In genomic region chr5:169805527-169805934, GRCh38 we compare ENCODE assay signal across 9 cellular contexts.
DNase-seq lines count a peak whose midpoint lies in the region; ATAC-seq and TF ChIP-seq lines count a peak whose summit lies in the region.
"Had no signal": no experiment of that assay in that cellular context is flagged by ENCODE, and none has a peak within 500 bp of the region (broad histone marks: within the 10 kb centered on the region; RNA-seq: fewer than 3 reads in every experiment).

No MANE protein-coding gene starts in this region.

- DNase-seq in CD4-positive, CD25-positive, alpha-beta regulatory T cell: peak in 2 of 3 donors; percentile 25 to 81
- DNase-seq in activated naive CD8-positive, alpha-beta T cell treated with anti-CD3 and anti-CD28 coated beads for 36 hours: peak; percentile 69
- DNase-seq in stimulated activated CD8-positive, alpha-beta memory T cell treated with anti-CD3 and anti-CD28 coated beads, Interleukin-12 subunit alpha, Interleukin-12 subunit beta, amount 100 ng/mL, for 4 hours (ENCODE audit: low read depth): peak; percentile 11
- no peak for DNase-seq in endothelial cell (ENCODE audit: low spot score)
- no peak for DNase-seq in Peyer's patch
- DNase-seq in posterior vena cava (ENCODE audit: low spot score): no peak

- no peaks in the 10 kb centered on the region for H3K9me3 ChIP-seq in CD4-positive, CD25-positive, alpha-beta regulatory T cell (ENCODE audit: control insufficient read depth in 2 of 2, low read length in 2 of 2)
- H3K9me3 ChIP-seq in Peyer's patch: no peaks in the 10 kb centered on the region

- peaks cover 25 to 48% (median 41%) of the 10 kb centered on the region in 4 donors for H3K4me1 Mint-ChIP-seq in CD4-positive, CD25-positive, alpha-beta regulatory T cell
- peaks cover 38% of the 10 kb centered on the region for H3K4me1 Mint-ChIP-seq in activated naive CD8-positive, alpha-beta T cell treated with anti-CD3 and anti-CD28 coated beads for 36 hours
- H3K4me1 Mint-ChIP-seq in endothelial cell (ENCODE audit: unreplicated experiment): peaks cover 23% of the 10 kb centered on the region

- H3K36me3 ChIP-seq in CD4-positive, CD25-positive, alpha-beta regulatory T cell (ENCODE audit: control insufficient read depth, insufficient read depth, low read length): peaks cover 49% of the 10 kb centered on the region
- H3K36me3 ChIP-seq in Peyer's patch: no peaks in the 10 kb centered on the region

- TF ChIP-seq CTCF in endothelial cell (IDR thresholded peaks at IDR 0.05; ENCODE audit: unreplicated experiment) (no peak), Peyer's patch (IDR thresholded peaks at IDR 0.05) (no peak)

- peaks cover 12% of the 10 kb centered on the region for H3K4me1 ChIP-seq in CD4-positive, CD25-positive, alpha-beta regulatory T cell (ENCODE audit: control insufficient read depth, insufficient read depth, low read length, poor library complexity, severe bottlenecking)
- H3K4me1 ChIP-seq in Peyer's patch: no peaks in the 10 kb centered on the region

- ATAC-seq in CD4-positive, CD25-positive, alpha-beta regulatory T cell (ENCODE audit: low read depth in 2 of 2): peak; percentile 66 to 70
- peak; percentile 79 for ATAC-seq in GM19438 (IDR thresholded peaks at IDR 0.05; ENCODE audit: low read depth, unreplicated experiment)
- peak; percentile 82 for ATAC-seq in HG03442 (IDR thresholded peaks at IDR 0.05; ENCODE audit: unreplicated experiment)

- no peaks in the 10 kb centered on the region for H3K9me3 Mint-ChIP-seq in CD4-positive, CD25-positive, alpha-beta regulatory T cell
- no peaks in the 10 kb centered on the region for H3K9me3 Mint-ChIP-seq in activated naive CD8-positive, alpha-beta T cell treated with anti-CD3 and anti-CD28 coated beads for 36 hours
- H3K9me3 Mint-ChIP-seq in endothelial cell (ENCODE audit: unreplicated experiment): no peaks in the 10 kb centered on the region
- H3K9me3 Mint-ChIP-seq: dendritic cell treated with granulocyte-macrophage colony-stimulating factor and Interleukin-4, amounts not matched to agents 40 ng/mL and 50 ng/mL, for 4 days had no signal

- no peak overlapping the region for H3K27ac ChIP-seq in CD4-positive, CD25-positive, alpha-beta regulatory T cell (ENCODE audit: insufficient read depth, low read length, poor library complexity, severe bottlenecking)
- H3K27ac ChIP-seq in Peyer's patch: no peak overlapping the region

- peak overlapping the region; percentile 26 to 66 (median 55) for H3K4me3 Mint-ChIP-seq in CD4-positive, CD25-positive, alpha-beta regulatory T cell
- peak overlapping the region; percentile 45 for H3K4me3 Mint-ChIP-seq in activated naive CD8-positive, alpha-beta T cell treated with anti-CD3 and anti-CD28 coated beads for 36 hours
- no peak overlapping the region for H3K4me3 Mint-ChIP-seq in endothelial cell (ENCODE audit: unreplicated experiment)
- H3K4me3 Mint-ChIP-seq: dendritic cell treated with granulocyte-macrophage colony-stimulating factor and Interleukin-4, amounts not matched to agents 40 ng/mL and 50 ng/mL, for 4 days had no signal

- H3K27me3 ChIP-seq in CD4-positive, CD25-positive, alpha-beta regulatory T cell (ENCODE audit: control insufficient read depth, insufficient read depth, low read length): no peaks in the 10 kb centered on the region
- H3K27me3 ChIP-seq in Peyer's patch: no peaks in the 10 kb centered on the region

- peaks cover 63% of the 10 kb centered on the region for H3K36me3 Mint-ChIP-seq in CD4-positive, CD25-positive, alpha-beta regulatory T cell
- peaks cover 57% of the 10 kb centered on the region for H3K36me3 Mint-ChIP-seq in activated naive CD8-positive, alpha-beta T cell treated with anti-CD3 and anti-CD28 coated beads for 36 hours
- no peaks in the 10 kb centered on the region for H3K36me3 Mint-ChIP-seq in endothelial cell (ENCODE audit: low read depth, unreplicated experiment)

- H3K4me3 ChIP-seq in CD4-positive, CD25-positive, alpha-beta regulatory T cell (ENCODE audit: low read depth, low read length): peak overlapping the region; percentile 19
- H3K4me3 ChIP-seq in Peyer's patch: no peak overlapping the region

- H3K27me3 Mint-ChIP-seq in CD4-positive, CD25-positive, alpha-beta regulatory T cell: no peaks in the 10 kb centered on the region
- no peaks in the 10 kb centered on the region for H3K27me3 Mint-ChIP-seq in activated naive CD8-positive, alpha-beta T cell treated with anti-CD3 and anti-CD28 coated beads for 36 hours
- peaks cover 1% of the 10 kb centered on the region for H3K27me3 Mint-ChIP-seq in endothelial cell (ENCODE audit: unreplicated experiment)
- H3K27me3 Mint-ChIP-seq: dendritic cell treated with granulocyte-macrophage colony-stimulating factor and Interleukin-4, amounts not matched to agents 40 ng/mL and 50 ng/mL, for 4 days had no signal

- intact Hi-C loops in posterior vena cava (cut with DNase I): no loop called here

- TF ChIP-seq POLR2A in Peyer's patch (IDR thresholded peaks at IDR 0.05): no peak

- peak overlapping the region; percentile 7 to 89 (median 82) for H3K27ac Mint-ChIP-seq in CD4-positive, CD25-positive, alpha-beta regulatory T cell
- H3K27ac Mint-ChIP-seq in activated naive CD8-positive, alpha-beta T cell treated with anti-CD3 and anti-CD28 coated beads for 36 hours: peak overlapping the region; percentile 95
- H3K27ac Mint-ChIP-seq in endothelial cell (ENCODE audit: unreplicated experiment): no peak overlapping the region
- H3K27ac Mint-ChIP-seq: dendritic cell treated with granulocyte-macrophage colony-stimulating factor and Interleukin-4, amounts not matched to agents 40 ng/mL and 50 ng/mL, for 4 days had no signal

Comparison
In these comparisons a context has a peak if more than half of its experiments do, and no peak if none do; other contexts are left out.
1. DNase-seq: peak in CD4-positive, CD25-positive, alpha-beta regulatory T cell (2 of 3), activated naive CD8-positive, alpha-beta T cell treated with anti-CD3 and anti-CD28 coated beads for 36 hours (single experiment) and stimulated activated CD8-positive, alpha-beta memory T cell treated with anti-CD3 and anti-CD28 coated beads, Interleukin-12 subunit alpha, Interleukin-12 subunit beta, amount 100 ng/mL, for 4 hours (single experiment); none in endothelial cell (single experiment), Peyer's patch (0 of 3) and posterior vena cava (single experiment).
2. Peak in every context shown above with its lines, with median percentiles within 50 percentile points of each other: ATAC-seq.